ENCODE assay signal across 1 cellular context in the genomic region with DNA sequence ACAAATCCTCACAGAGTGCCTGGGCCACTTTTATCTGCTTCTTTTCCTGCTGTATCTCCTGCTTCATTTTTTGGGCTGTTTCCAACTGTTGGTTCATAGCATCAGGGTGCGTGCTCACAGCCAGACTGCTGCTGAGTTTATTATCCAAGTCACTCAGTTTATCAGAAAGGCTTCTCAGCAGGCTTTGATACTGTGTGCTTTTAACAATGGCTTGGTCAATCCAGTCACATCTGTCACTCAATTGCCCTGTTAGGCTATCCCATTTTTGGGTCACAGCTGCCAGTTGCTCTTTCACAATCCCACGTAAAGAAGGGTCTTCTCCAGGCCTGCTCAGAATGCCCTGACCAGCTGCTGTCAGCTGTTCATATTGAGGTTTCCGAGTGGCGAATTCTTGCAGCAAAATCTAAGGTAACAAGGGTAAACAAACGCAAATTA.
A peak's percentile ranks its signal among the peaks of the same experiment; 100 is the strongest.
TF ChIP-seq lines count a peak whose summit lies in the region.

No MANE protein-coding gene starts in this region.

TF ChIP-seq in HEK293, 187 proteins besides CTCF, POLR2A, EP300 and RAD21 (continued from another document):
- TF ChIP-seq, protein P1, sequence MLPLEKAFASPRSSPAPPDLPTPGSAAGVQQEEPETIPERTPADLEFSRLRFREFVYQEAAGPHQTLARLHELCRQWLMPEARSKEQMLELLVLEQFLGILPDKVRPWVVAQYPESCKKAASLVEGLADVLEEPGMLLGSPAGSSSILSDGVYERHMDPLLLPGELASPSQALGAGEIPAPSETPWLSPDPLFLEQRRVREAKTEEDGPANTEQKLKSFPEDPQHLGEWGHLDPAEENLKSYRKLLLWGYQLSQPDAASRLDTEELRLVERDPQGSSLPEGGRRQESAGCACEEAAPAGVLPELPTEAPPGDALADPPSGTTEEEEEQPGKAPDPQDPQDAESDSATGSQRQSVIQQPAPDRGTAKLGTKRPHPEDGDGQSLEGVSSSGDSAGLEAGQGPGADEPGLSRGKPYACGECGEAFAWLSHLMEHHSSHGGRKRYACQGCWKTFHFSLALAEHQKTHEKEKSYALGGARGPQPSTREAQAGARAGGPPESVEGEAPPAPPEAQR (tag by site-specific recombination; IDR thresholded peaks at IDR 0.05): no peak
- no peak for TF ChIP-seq ZNF211 (tag by site-specific recombination; IDR thresholded peaks at IDR 0.05; ENCODE audit: low read depth)
- peak; percentile 63; the same call in 1 of the 2 replicates for TF ChIP-seq TCF7L2 (IDR thresholded peaks at IDR 0.05; ENCODE audit: borderline replicate concordance, low read depth, low read length)
- TF ChIP-seq ZNF837 (tag by site-specific recombination; IDR thresholded peaks at IDR 0.05): 0 out of 2 replicates have a peak, but pooled peaks have one; percentile 29
- TF ChIP-seq ZNF768 (tag by site-specific recombination; IDR thresholded peaks at IDR 0.05): no peak
- TF ChIP-seq, protein P2, sequence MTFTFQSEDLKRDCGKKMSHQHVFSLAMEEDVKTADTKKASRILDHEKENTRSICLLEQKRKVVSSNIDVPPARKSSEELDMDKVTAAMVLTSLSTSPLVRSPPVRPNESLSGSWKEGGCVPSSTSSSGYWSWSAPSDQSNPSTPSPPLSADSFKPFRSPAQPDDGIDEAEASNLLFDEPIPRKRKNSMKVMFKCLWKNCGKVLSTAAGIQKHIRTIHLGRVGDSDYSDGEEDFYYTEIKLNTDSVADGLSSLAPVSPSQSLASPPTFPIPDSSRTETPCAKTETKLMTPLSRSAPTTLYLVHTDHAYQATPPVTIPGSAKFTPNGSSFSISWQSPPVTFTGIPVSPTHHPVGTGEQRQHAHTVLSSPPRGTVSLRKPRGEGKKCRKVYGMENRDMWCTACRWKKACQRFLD (tag by site-specific recombination; IDR thresholded peaks at IDR 0.05): no peak
- TF ChIP-seq ZSCAN16 (tag by site-specific recombination; IDR thresholded peaks at IDR 0.05): peak; percentile 71; the same call in 1 of the 2 replicates
- TF ChIP-seq ZFP41 (tag by site-specific recombination; IDR thresholded peaks at IDR 0.05; ENCODE audit: borderline replicate concordance): no peak
- TF ChIP-seq, protein P3, sequence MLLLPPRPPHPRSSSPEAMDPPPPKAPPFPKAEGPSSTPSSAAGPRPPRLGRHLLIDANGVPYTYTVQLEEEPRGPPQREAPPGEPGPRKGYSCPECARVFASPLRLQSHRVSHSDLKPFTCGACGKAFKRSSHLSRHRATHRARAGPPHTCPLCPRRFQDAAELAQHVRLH (tag by site-specific recombination; IDR thresholded peaks at IDR 0.05): no peak
- no peak for TF ChIP-seq ZNF548 (tag by site-specific recombination; IDR thresholded peaks at IDR 0.05)
- TF ChIP-seq IKZF3 (tag by site-specific recombination; IDR thresholded peaks at IDR 0.05): peak; percentile 91
- TF ChIP-seq, protein P4, sequence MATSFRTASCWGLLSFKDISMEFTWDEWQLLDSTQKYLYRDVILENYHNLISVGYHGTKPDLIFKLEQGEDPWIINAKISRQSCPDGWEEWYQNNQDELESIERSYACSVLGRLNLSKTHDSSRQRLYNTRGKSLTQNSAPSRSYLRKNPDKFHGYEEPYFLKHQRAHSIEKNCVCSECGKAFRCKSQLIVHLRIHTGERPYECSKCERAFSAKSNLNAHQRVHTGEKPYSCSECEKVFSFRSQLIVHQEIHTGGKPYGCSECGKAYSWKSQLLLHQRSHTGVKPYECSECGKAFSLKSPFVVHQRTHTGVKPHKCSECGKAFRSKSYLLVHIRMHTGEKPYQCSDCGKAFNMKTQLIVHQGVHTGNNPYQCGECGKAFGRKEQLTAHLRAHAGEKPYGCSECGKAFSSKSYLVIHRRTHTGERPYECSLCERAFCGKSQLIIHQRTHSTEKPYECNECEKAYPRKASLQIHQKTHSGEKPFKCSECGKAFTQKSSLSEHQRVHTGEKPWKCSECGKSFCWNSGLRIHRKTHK (tag by site-specific recombination; IDR thresholded peaks at IDR 0.05): no peak
- TF ChIP-seq ZNF10 (tag by site-specific recombination; IDR thresholded peaks at IDR 0.05): peak; percentile 90
- TF ChIP-seq ZNF600 (tag by site-specific recombination; IDR thresholded peaks at IDR 0.05): peak; percentile 95
- peak; percentile 90 for TF ChIP-seq ZSCAN30 (tag by site-specific recombination; IDR thresholded peaks at IDR 0.05)
- TF ChIP-seq KLF16 (tag by site-specific recombination; IDR thresholded peaks at IDR 0.05): no peak
- TF ChIP-seq ZNF274 (IDR thresholded peaks at IDR 0.05; ENCODE audit: low read length): no peak
- no peak for TF ChIP-seq ZNF274 (tag by site-specific recombination; IDR thresholded peaks at IDR 0.05; ENCODE audit: borderline replicate concordance)
- no peak for TF ChIP-seq ZNF133 (tag by site-specific recombination; IDR thresholded peaks at IDR 0.05)
- no peak for TF ChIP-seq ZNF140 (tag by site-specific recombination; IDR thresholded peaks at IDR 0.05)
- no peak for TF ChIP-seq ZNF112 (tag by site-specific recombination; IDR thresholded peaks at IDR 0.05)
- TF ChIP-seq PRDM1 (tag by site-specific recombination; IDR thresholded peaks at IDR 0.05): no peak
- TF ChIP-seq, protein P5, sequence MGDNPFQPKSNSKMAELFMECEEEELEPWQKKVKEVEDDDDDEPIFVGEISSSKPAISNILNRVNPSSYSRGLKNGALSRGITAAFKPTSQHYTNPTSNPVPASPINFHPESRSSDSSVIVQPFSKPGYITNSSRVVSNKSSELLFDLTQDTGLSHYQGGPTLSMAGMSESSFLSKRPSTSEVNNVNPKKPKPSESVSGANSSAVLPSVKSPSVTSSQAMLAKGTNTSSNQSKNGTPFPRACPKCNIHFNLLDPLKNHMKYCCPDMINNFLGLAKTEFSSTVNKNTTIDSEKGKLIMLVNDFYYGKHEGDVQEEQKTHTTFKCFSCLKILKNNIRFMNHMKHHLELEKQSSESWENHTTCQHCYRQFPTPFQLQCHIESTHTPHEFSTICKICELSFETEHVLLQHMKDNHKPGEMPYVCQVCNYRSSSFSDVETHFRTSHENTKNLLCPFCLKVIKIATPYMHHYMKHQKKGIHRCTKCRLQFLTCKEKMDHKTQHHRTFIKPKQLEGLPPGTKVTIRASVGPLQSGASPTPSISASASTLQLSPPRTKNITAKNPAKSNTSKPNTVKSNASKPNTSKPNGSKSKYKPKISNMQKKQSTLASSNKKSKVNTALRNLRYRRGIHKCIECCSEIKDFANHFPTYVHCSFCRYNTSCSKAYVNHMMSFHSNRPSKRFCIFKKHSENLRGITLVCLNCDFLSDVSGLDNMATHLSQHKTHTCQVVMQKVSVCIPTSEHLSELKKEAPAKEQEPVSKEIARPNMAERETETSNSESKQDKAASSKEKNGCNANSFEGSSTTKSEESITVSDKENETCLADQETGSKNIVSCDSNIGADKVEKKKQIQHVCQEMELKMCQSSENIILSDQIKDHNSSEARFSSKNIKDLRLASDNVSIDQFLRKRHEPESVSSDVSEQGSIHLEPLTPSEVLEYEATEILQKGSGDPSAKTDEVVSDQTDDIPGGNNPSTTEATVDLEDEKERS (tag by site-specific recombination; IDR thresholded peaks at IDR 0.05): no peak
- no peak for TF ChIP-seq ZNF266 (tag by site-specific recombination; IDR thresholded peaks at IDR 0.05; ENCODE audit: low read depth)
- TF ChIP-seq ZNF16 (tag by site-specific recombination; IDR thresholded peaks at IDR 0.05; ENCODE audit: low read depth): no peak
- TF ChIP-seq ZNF629 (tag by site-specific recombination; IDR thresholded peaks at IDR 0.05): peak; percentile 83
- TF ChIP-seq, protein P6, sequence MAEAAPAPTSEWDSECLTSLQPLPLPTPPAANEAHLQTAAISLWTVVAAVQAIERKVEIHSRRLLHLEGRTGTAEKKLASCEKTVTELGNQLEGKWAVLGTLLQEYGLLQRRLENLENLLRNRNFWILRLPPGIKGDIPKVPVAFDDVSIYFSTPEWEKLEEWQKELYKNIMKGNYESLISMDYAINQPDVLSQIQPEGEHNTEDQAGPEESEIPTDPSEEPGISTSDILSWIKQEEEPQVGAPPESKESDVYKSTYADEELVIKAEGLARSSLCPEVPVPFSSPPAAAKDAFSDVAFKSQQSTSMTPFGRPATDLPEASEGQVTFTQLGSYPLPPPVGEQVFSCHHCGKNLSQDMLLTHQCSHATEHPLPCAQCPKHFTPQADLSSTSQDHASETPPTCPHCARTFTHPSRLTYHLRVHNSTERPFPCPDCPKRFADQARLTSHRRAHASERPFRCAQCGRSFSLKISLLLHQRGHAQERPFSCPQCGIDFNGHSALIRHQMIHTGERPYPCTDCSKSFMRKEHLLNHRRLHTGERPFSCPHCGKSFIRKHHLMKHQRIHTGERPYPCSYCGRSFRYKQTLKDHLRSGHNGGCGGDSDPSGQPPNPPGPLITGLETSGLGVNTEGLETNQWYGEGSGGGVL (tag by site-specific recombination; IDR thresholded peaks at IDR 0.05): no peak
- TF ChIP-seq ZNF350 (tag by site-specific recombination; IDR thresholded peaks at IDR 0.05): no peak
- TF ChIP-seq ZNF354C (tag by site-specific recombination; IDR thresholded peaks at IDR 0.05; ENCODE audit: borderline replicate concordance, low read depth): no peak
- no peak for TF ChIP-seq ZBTB48 (tag by site-specific recombination; IDR thresholded peaks at IDR 0.05)
- TF ChIP-seq RBAK (tag by site-specific recombination; IDR thresholded peaks at IDR 0.05): no peak
- no peak for TF ChIP-seq REPIN1 (tag by site-specific recombination; IDR thresholded peaks at IDR 0.05; ENCODE audit: low read depth)
- TF ChIP-seq ZNF366 (tag by site-specific recombination; conservative IDR thresholded peaks at IDR 0.05): no peak
- TF ChIP-seq ZNF221 (tag by site-specific recombination; IDR thresholded peaks at IDR 0.05; ENCODE audit: borderline replicate concordance): no peak
- TF ChIP-seq ZNF664 (tag by site-specific recombination; IDR thresholded peaks at IDR 0.05): 0 out of 2 replicates have a peak, but pooled peaks have one; percentile 9
- peak; percentile 84 for TF ChIP-seq ZXDB (tag by site-specific recombination; IDR thresholded peaks at IDR 0.05)
- TF ChIP-seq ZNF19 (tag by site-specific recombination; IDR thresholded peaks at IDR 0.05; ENCODE audit: low read depth): no peak
- peak; percentile 97 for TF ChIP-seq ZBTB17 (tag by site-specific recombination; IDR thresholded peaks at IDR 0.05)
- no peak for TF ChIP-seq EGR2 (tag by site-specific recombination; IDR thresholded peaks at IDR 0.05; ENCODE audit: low read depth)
- no peak for TF ChIP-seq ZNF560 (tag by site-specific recombination; IDR thresholded peaks at IDR 0.05; ENCODE audit: borderline replicate concordance)
- no peak for TF ChIP-seq ZNF510 (tag by site-specific recombination; IDR thresholded peaks at IDR 0.05; ENCODE audit: insufficient replicate concordance)
- 0 out of 2 replicates have a peak, but pooled peaks have one; percentile 26 for TF ChIP-seq SP7 (tag by site-specific recombination; IDR thresholded peaks at IDR 0.05)
- TF ChIP-seq SP2 (tag by site-specific recombination; IDR thresholded peaks at IDR 0.05): no peak
- 0 out of 2 replicates have a peak, but pooled peaks have one; percentile 65 for TF ChIP-seq ZNF660 (tag by site-specific recombination; IDR thresholded peaks at IDR 0.05)
- TF ChIP-seq ZNF248 (tag by site-specific recombination; IDR thresholded peaks at IDR 0.05): no peak
- TF ChIP-seq, protein P7, sequence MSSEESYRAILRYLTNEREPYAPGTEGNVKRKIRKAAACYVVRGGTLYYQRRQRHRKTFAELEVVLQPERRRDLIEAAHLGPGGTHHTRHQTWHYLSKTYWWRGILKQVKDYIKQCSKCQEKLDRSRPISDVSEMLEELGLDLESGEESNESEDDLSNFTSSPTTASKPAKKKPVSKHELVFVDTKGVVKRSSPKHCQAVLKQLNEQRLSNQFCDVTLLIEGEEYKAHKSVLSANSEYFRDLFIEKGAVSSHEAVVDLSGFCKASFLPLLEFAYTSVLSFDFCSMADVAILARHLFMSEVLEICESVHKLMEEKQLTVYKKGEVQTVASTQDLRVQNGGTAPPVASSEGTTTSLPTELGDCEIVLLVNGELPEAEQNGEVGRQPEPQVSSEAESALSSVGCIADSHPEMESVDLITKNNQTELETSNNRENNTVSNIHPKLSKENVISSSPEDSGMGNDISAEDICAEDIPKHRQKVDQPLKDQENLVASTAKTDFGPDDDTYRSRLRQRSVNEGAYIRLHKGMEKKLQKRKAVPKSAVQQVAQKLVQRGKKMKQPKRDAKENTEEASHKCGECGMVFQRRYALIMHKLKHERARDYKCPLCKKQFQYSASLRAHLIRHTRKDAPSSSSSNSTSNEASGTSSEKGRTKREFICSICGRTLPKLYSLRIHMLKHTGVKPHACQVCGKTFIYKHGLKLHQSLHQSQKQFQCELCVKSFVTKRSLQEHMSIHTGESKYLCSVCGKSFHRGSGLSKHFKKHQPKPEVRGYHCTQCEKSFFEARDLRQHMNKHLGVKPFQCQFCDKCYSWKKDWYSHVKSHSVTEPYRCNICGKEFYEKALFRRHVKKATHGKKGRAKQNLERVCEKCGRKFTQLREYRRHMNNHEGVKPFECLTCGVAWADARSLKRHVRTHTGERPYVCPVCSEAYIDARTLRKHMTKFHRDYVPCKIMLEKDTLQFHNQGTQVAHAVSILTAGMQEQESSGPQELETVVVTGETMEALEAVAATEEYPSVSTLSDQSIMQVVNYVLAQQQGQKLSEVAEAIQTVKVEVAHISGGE (tag by site-specific recombination; conservative IDR thresholded peaks at IDR 0.05; ENCODE audit: low read depth): no peak
- TF ChIP-seq ZNF174 (tag by site-specific recombination; IDR thresholded peaks at IDR 0.05): no peak
- TF ChIP-seq HOXC10 (CRISPR knock-in tag; IDR thresholded peaks at IDR 0.05): no peak
- TF ChIP-seq, protein P8, sequence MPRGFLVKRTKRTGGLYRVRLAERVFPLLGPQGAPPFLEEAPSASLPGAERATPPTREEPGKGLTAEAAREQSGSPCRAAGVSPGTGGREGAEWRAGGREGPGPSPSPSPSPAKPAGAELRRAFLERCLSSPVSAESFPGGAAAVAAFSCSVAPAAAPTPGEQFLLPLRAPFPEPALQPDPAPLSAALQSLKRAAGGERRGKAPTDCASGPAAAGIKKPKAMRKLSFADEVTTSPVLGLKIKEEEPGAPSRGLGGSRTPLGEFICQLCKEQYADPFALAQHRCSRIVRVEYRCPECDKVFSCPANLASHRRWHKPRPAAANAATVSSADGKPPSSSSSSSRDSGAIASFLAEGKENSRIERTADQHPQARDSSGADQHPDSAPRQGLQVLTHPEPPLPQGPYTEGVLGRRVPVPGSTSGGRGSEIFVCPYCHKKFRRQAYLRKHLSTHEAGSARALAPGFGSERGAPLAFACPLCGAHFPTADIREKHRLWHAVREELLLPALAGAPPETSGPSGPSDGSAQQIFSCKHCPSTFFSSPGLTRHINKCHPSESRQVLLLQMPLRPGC (tag by site-specific recombination; IDR thresholded peaks at IDR 0.05): no peak
- TF ChIP-seq, protein P9, sequence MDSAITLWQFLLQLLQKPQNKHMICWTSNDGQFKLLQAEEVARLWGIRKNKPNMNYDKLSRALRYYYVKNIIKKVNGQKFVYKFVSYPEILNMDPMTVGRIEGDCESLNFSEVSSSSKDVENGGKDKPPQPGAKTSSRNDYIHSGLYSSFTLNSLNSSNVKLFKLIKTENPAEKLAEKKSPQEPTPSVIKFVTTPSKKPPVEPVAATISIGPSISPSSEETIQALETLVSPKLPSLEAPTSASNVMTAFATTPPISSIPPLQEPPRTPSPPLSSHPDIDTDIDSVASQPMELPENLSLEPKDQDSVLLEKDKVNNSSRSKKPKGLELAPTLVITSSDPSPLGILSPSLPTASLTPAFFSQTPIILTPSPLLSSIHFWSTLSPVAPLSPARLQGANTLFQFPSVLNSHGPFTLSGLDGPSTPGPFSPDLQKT (IDR thresholded peaks at IDR 0.05; ENCODE audit: borderline replicate concordance, low read depth, low read length): no peak
- TF ChIP-seq ZNF239 (tag by site-specific recombination; IDR thresholded peaks at IDR 0.05): no peak
- peak; percentile 14; the same call in 1 of the 2 replicates for TF ChIP-seq SCRT1 (tag by site-specific recombination; IDR thresholded peaks at IDR 0.05; ENCODE audit: borderline replicate concordance)
